ENCODE assay signal across 12 cellular contexts in genomic region chr1:24806588-24806987, GRCh38.
"Had no signal": no experiment of that assay in that cellular context is flagged by ENCODE, and none has a peak within 500 bp of the region (broad histone marks: within the 10 kb centered on the region; RNA-seq: fewer than 3 reads in every experiment).

No MANE protein-coding gene starts in this region.

- H3K9me3 ChIP-seq: colonic mucosa, gastroesophageal sphincter, ovary, thyroid gland had no signal

- H3K36me3 ChIP-seq: colonic mucosa, gastroesophageal sphincter, ovary, thyroid gland had no signal

- H3K4me1 ChIP-seq: colonic mucosa, thyroid gland had no signal

- H3K27me3 ChIP-seq: colonic mucosa, gastroesophageal sphincter, ovary, thyroid gland had no signal

- DNase-seq: activated B cell treated with CpG ODN at 0.5 μM for 24 hours; activated CD4-positive, alpha-beta T cell treated with anti-CD3 and anti-CD28 coated beads, Interleukin-2, amount 10 ng/mL, durations not matched to agents 7 days and 5 days; activated CD8-positive, alpha-beta memory T cell treated with anti-CD3 and anti-CD28 coated beads for 24 hours; activated naive CD4-positive, alpha-beta T cell treated with anti-CD3 and anti-CD28 coated beads for 36 hours; caudate nucleus; colonic mucosa; hypothalamus; immature natural killer cell; left colon; ovary; thyroid gland had no signal

- ATAC-seq: gastroesophageal sphincter, left colon had no signal

- H3K27ac ChIP-seq: colonic mucosa, ovary, thyroid gland had no signal

- H3K4me3 ChIP-seq: colonic mucosa, gastroesophageal sphincter, ovary, thyroid gland had no signal
